8 cellular contexts compared by ENCODE assay signal in genomic region chr19:36528921-36529518, GRCh38. TPM values are rescaled to one million over a fixed set of nuclear protein-coding genes. Genes with fewer than 3 reads are reported as not detected.
A peak's percentile ranks its signal among the peaks of the same experiment; 100 is the strongest.
DNase-seq lines count a peak whose midpoint lies in the region; ATAC-seq and TF ChIP-seq lines count a peak whose summit lies in the region.

No MANE protein-coding gene starts in this region.

- H3K23ac ChIP-seq in mesenchymal stem cell (ENCODE audit: low read length in 2 of 2), result peak overlapping the region in 1 of 2 experiments; percentile 95

- H4K20me1 ChIP-seq in GM23248 (ENCODE audit: insufficient read depth), result no peaks in the 10 kb centered on the region

- H2AFZ ChIP-seq in GM23248 (peak overlapping the region; percentile 98), mesenchymal stem cell (ENCODE audit: low read depth, low read length) (peak overlapping the region; percentile 100)

- H3K14ac ChIP-seq in mesenchymal stem cell (ENCODE audit: low read length in 2 of 2), result peak overlapping the region in 1 of 2 experiments; percentile 96

- no peak overlapping the region for H2BK12ac ChIP-seq in mesenchymal stem cell (ENCODE audit: low read length in 2 of 2)

- H2BK5ac ChIP-seq in mesenchymal stem cell (ENCODE audit: low read depth, low read length, poor library complexity, severe bottlenecking), result no peak overlapping the region

- H3K9ac ChIP-seq in GM23248 (peak overlapping the region; percentile 82), mesenchymal stem cell (ENCODE audit: low read length) (peak overlapping the region; percentile 98)

- peaks cover 65% of the 10 kb centered on the region for H3K79me2 ChIP-seq in GM23248 (ENCODE audit: insufficient read depth)

- H3K79me1 ChIP-seq in mesenchymal stem cell (replicated peaks; ENCODE audit: low read length, poor library complexity, severe bottlenecking), result peaks cover 17% of the 10 kb centered on the region

- H3K27me3 ChIP-seq in GM23248 (replicated peaks; ENCODE audit: insufficient read depth) (no peaks in the 10 kb centered on the region), mesenchymal stem cell (ENCODE audit: control insufficient read depth in 1 of 2, insufficient read depth in 1 of 2, low read length in 2 of 2) (no peaks in the 10 kb centered on the region)

- H3K4me1 ChIP-seq in GM23248 (ENCODE audit: insufficient read depth), result peaks cover 9% of the 10 kb centered on the region; the same call in 1 of the 2 replicates
- peaks cover 2% of the 10 kb centered on the region for H3K4me1 ChIP-seq in mesenchymal stem cell (ENCODE audit: control insufficient read depth, insufficient read depth, low read depth, low read length)

- H2BK120ac ChIP-seq in mesenchymal stem cell (ENCODE audit: low read depth, low read length), result no peak overlapping the region

- no peak overlapping the region for H2BK15ac ChIP-seq in mesenchymal stem cell (ENCODE audit: low read depth, poor library complexity, severe bottlenecking)

- H3K4me3 ChIP-seq in GM12865 (ENCODE audit: low read depth, low read length) (peak overlapping the region; percentile 80), GM23248 (peak overlapping the region; percentile 81), mesenchymal stem cell (ENCODE audit: insufficient read depth in 1 of 2, low read depth in 1 of 2, low read length in 2 of 2) (peak overlapping the region; percentile 91 to 97)

- TF ChIP-seq CTCF in GM12865 (IDR thresholded peaks at IDR 0.05; ENCODE audit: insufficient read depth, low read depth, low read length, missing control alignments), result no peak

- H3F3A ChIP-seq in GM23248 (ENCODE audit: insufficient read depth), result no peaks in the 10 kb centered on the region

- H2AK5ac ChIP-seq in mesenchymal stem cell (ENCODE audit: low read length, severe bottlenecking), result no peak overlapping the region

- H3K18ac ChIP-seq in mesenchymal stem cell (ENCODE audit: low read depth in 1 of 2, low read length in 2 of 2), result peak overlapping the region; percentile 47 to 85

- peak overlapping the region; percentile 65 for H4K91ac ChIP-seq in mesenchymal stem cell (ENCODE audit: low read length)

- H3K4me2 ChIP-seq in GM23248 (ENCODE audit: unreplicated experiment), result peak overlapping the region; percentile 97
- peak overlapping the region; percentile 72 for H3K4me2 ChIP-seq in mesenchymal stem cell (ENCODE audit: low read length, poor library complexity, severe bottlenecking)

- no peaks in the 10 kb centered on the region for H3K9me2 ChIP-seq in GM23248 (ENCODE audit: insufficient read depth)

- H3K9me3 ChIP-seq in GM23248 (ENCODE audit: low read depth) (no peaks in the 10 kb centered on the region), mesenchymal stem cell (ENCODE audit: control insufficient read depth, low read length) (peaks cover 38% of the 10 kb centered on the region)

- DNase-seq in GM12865 (ENCODE audit: low read depth), result peak; percentile 71
- DNase-seq in GM23248, result peak; percentile 20
- DNase-seq in OCI-M1 (lab: John Stamatoyannopoulos, UW), result peak; percentile 80
- peak in 7 of 61 donors; percentile 9 to 41 (median 39) for DNase-seq in caudate nucleus (lab: John Stamatoyannopoulos, UW)
- DNase-seq in mesenchymal stem cell, result no peak
- peak; percentile 48 for DNase-seq in stimulated activated naive CD8-positive, alpha-beta T cell treated with anti-CD3 and anti-CD28 coated beads, Interleukin-15, Interleukin-2, amounts not matched to agents 100 U/mL and 50 U/mL, for 24 hours
- DNase-seq in NCI-H1105 treated with DMSO at 0.1 percent for 48 hours (lab: John Stamatoyannopoulos, UW), result no peak
- DNase-seq in SHP77 (lab: John Stamatoyannopoulos, UW), result no peak

- H3K4ac ChIP-seq in mesenchymal stem cell (ENCODE audit: low read depth in 1 of 2, low read length in 2 of 2), result peak overlapping the region; percentile 46 to 84

- peak overlapping the region; percentile 59 for H4K8ac ChIP-seq in mesenchymal stem cell (ENCODE audit: low read length)

- in situ Hi-C loops in GM23248 (cut with MboI), result no loop called here

- WGBS in GM23248 (ENCODE audit: low coverage in 1 of 2, low lambda C conversion rate in 2 of 2, missing lambda C conversion rate in 2 of 2), 2 experiments, result 6 to 10% methylated on average over 12 of the region's 12 CpGs
- WGBS in mesenchymal stem cell, result 10% methylated on average over 12 of the region's 12 CpGs

- ATAC-seq in stimulated activated naive CD8-positive, alpha-beta T cell treated with anti-CD3 and anti-CD28 coated beads, Interleukin-15, Interleukin-2, amounts not matched to agents 100 U/mL and 50 U/mL, for 24 hours, result peak; percentile 12

- H3K36me3 ChIP-seq in GM23248 (ENCODE audit: low read depth) (peaks cover 8% of the 10 kb centered on the region), mesenchymal stem cell (ENCODE audit: control insufficient read depth in 1 of 2, insufficient read depth in 2 of 2, low read depth in 1 of 2, low read length in 2 of 2) (peaks cover 7 to 17% of the 10 kb centered on the region in 2 experiments)

- H3K27ac ChIP-seq in GM23248 (peak overlapping the region; percentile 79), caudate nucleus (ENCODE audit: low read depth, low read length) (peak overlapping the region; percentile 96), mesenchymal stem cell (ENCODE audit: low read length, poor library complexity, severe bottlenecking) (peak overlapping the region; percentile 15)

RNA-seq across cellular contexts. Expression of gene ZNF260, which starts 0.9 kb away (rescaled TPM):
- total RNA-seq in GM23248 (2014; rRNA removed; shearing (Covaris generic)), result 11.9 and 12.9 TPM in 2 replicates
- polyA plus RNA-seq in GM23248 (2016; fragmentation: Nextera tagmentation; extraction: Ambion mirVana), result 13.2 and 13.6 TPM in 2 replicates
- polyA plus RNA-seq in mesenchymal stem cell (2013, experiment 1 of 2), result 9.6 TPM
- polyA plus RNA-seq in mesenchymal stem cell (2013, experiment 2 of 2), result 9.5 TPM

RNA-seq across cellular contexts. Expression of gene ZNF566, which starts 39.7 kb away (rescaled TPM):
- 9.3 and 18.6 TPM in 2 replicates for total RNA-seq in GM23248 (2014; rRNA removed; shearing (Covaris generic))
- 6.1 and 6.6 TPM in 2 replicates for polyA plus RNA-seq in GM23248 (2016; fragmentation: Nextera tagmentation; extraction: Ambion mirVana)
- 3.2 TPM for polyA plus RNA-seq in mesenchymal stem cell (2013, experiment 1 of 2)
- 3.8 TPM for polyA plus RNA-seq in mesenchymal stem cell (2013, experiment 2 of 2)

RNA-seq across cellular contexts. Expression of gene ZNF529, which starts 44.1 kb away (rescaled TPM):
- total RNA-seq in GM23248 (2014; rRNA removed; shearing (Covaris generic)), result 8.5 and 15.0 TPM in 2 replicates
- polyA plus RNA-seq in GM23248 (2016; fragmentation: Nextera tagmentation; extraction: Ambion mirVana), result 6.1 and 6.3 TPM in 2 replicates
- 4.2 TPM for polyA plus RNA-seq in mesenchymal stem cell (2013, experiment 1 of 2)
- polyA plus RNA-seq in mesenchymal stem cell (2013, experiment 2 of 2), result 4.4 TPM

Comparison
In these comparisons a context has a peak if more than half of its experiments do, and no peak if none do; other contexts are left out.
1. DNase-seq: peak in GM12865 (single experiment), GM23248 (single experiment), OCI-M1 (single experiment) and stimulated activated naive CD8-positive, alpha-beta T cell treated with anti-CD3 and anti-CD28 coated beads, Interleukin-15, Interleukin-2, amounts not matched to agents 100 U/mL and 50 U/mL, for 24 hours (single experiment); none in mesenchymal stem cell (single experiment), NCI-H1105 treated with DMSO at 0.1 percent for 48 hours (single experiment) and SHP77 (0 of 2).
2. H3K27ac ChIP-seq: peak in every context shown above with its lines; median percentile 96 in caudate nucleus; 79 in GM23248; 15 in mesenchymal stem cell.
3. Peak in every context shown above with its lines, with median percentiles within 50 percentile points of each other: H3K4me3 ChIP-seq.